9 cellular contexts compared by ENCODE assay signal in the genomic region with DNA sequence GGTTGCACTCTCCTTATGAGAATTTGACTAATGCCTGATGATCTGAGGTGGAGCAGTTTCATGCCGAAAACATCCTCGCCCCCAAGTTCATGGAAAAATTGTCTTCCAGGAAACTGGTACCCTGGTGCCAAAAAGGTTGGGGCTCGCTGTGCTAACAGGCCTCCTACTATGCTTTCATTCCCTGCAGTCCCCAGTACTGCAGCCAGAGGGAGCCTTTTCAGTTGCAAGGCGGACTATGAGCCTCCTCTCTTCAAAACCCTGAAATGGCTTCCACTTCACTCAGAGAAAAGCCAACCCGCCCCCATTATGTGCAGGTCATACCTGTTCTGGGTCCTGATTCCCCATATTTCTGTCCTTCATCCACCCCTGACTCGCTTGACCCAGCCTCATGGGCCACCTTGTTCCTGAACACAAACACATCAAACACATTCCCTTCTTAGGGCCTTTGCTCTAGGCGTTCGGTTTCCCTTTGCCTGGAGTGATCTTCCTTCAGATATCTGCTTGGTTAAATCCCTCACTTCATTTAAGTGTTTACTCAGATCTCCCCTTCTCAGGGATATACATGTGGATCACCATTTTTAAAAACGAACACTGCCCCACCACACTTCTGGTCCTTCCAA.
DNase-seq lines count a peak whose midpoint lies in the region; ATAC-seq, FAIRE-seq and TF ChIP-seq lines count a peak whose summit lies in the region.
"Had no signal": no experiment of that assay in that cellular context is flagged by ENCODE, and none has a peak within 500 bp of the region (broad histone marks: within the 10 kb centered on the region; RNA-seq: fewer than 3 reads in every experiment).

No MANE protein-coding gene starts in this region.

- H2AFZ ChIP-seq in SU-DHL-6 (ENCODE audit: low read depth, low read length, severe bottlenecking) (no peak overlapping the region), mesenchymal stem cell (ENCODE audit: low read depth, low read length) (no peak overlapping the region)

- H2BK120ac ChIP-seq in mesenchymal stem cell (ENCODE audit: low read depth, low read length) = no peak overlapping the region

- no peak overlapping the region for H2BK12ac ChIP-seq in mesenchymal stem cell (ENCODE audit: low read length in 2 of 2)

- H4K91ac ChIP-seq in mesenchymal stem cell (ENCODE audit: low read length) = no peak overlapping the region

- no peak overlapping the region for H3K23ac ChIP-seq in mesenchymal stem cell (ENCODE audit: low read length in 2 of 2)

- H2AK5ac ChIP-seq in mesenchymal stem cell (ENCODE audit: low read length, severe bottlenecking) = no peak overlapping the region

- no peaks in the 10 kb centered on the region for H3K9me2 ChIP-seq in SU-DHL-6 (replicated peaks; ENCODE audit: insufficient read depth, low read length)

- no peak overlapping the region for H3K14ac ChIP-seq in mesenchymal stem cell (ENCODE audit: low read length in 2 of 2)

- TF ChIP-seq POLR2A in A549 (IDR thresholded peaks at IDR 0.05; ENCODE audit: low read length) = no peak

- H4K8ac ChIP-seq in mesenchymal stem cell (ENCODE audit: low read length) = no peak overlapping the region

- H3K9me3 ChIP-seq in A549 (peaks cover 9% of the 10 kb centered on the region; the same call in 2 of the 3 replicates), SU-DHL-6 (ENCODE audit: insufficient read depth, low read length) (no peaks in the 10 kb centered on the region), mesenchymal stem cell (ENCODE audit: control insufficient read depth, low read length) (peaks cover 10% of the 10 kb centered on the region)

- no peaks in the 10 kb centered on the region for H3F3A ChIP-seq in SU-DHL-6 (ENCODE audit: insufficient read depth)

- TF ChIP-seq RAD21 in A549 (conservative IDR thresholded peaks at IDR 0.05 in 1 of 2, IDR thresholded peaks at IDR 0.05 in 1 of 2) = no peak

- H4K20me1 ChIP-seq in SU-DHL-6 (ENCODE audit: low read depth, low read length) = no peaks in the 10 kb centered on the region

- no peaks in the 10 kb centered on the region for H3K79me2 ChIP-seq in SU-DHL-6 (ENCODE audit: insufficient read depth, low read length)

- H3K27ac ChIP-seq in A549 = no peak overlapping the region
- no peak overlapping the region for H3K27ac ChIP-seq in SU-DHL-6 (ENCODE audit: low read depth, low read length)
- no peak overlapping the region for H3K27ac ChIP-seq in foreskin keratinocyte
- H3K27ac ChIP-seq in mesenchymal stem cell (ENCODE audit: low read length, poor library complexity, severe bottlenecking) = no peak overlapping the region
- H3K27ac ChIP-seq: tibial nerve had no signal

- CTCF ChIA-PET in A549 (lab: Yijun Ruan, JAX) = interaction anchor here (1.3 kb wide), 1 partner anchor 252 kb away, joined by 3 read pairs; no protein-coding TSS in a partner anchor

- H3K4me2 ChIP-seq in A549 (no peak overlapping the region), SU-DHL-6 (ENCODE audit: low read depth, low read length, poor library complexity, severe bottlenecking) (no peak overlapping the region), mesenchymal stem cell (ENCODE audit: low read length, poor library complexity, severe bottlenecking) (no peak overlapping the region)

- no peak overlapping the region for H3K18ac ChIP-seq in mesenchymal stem cell (ENCODE audit: low read depth in 1 of 2, low read length in 2 of 2)

- no peak overlapping the region for H3K4ac ChIP-seq in mesenchymal stem cell (ENCODE audit: low read depth in 1 of 2, low read length in 2 of 2)

- TF ChIP-seq CTCF in A549 (IDR thresholded peaks at IDR 0.05) (peak; percentile 12; the same call in 1 of the 3 replicates), GM12864 (IDR thresholded peaks at IDR 0.05; ENCODE audit: low read depth, low read length, missing control alignments) (peak; percentile 76), SU-DHL-6 (IDR thresholded peaks at IDR 0.05; ENCODE audit: insufficient read depth, low read length, poor library complexity, severe bottlenecking) (peak; percentile 95), foreskin keratinocyte (conservative IDR thresholded peaks at IDR 0.05) (peak; percentile 48)

- H3K36me3 ChIP-seq in SU-DHL-6 (ENCODE audit: low read length) (no peaks in the 10 kb centered on the region), mesenchymal stem cell (ENCODE audit: control insufficient read depth in 1 of 2, insufficient read depth in 2 of 2, low read depth in 1 of 2, low read length in 2 of 2) (no peaks in the 10 kb centered on the region)
- H3K36me3 ChIP-seq: tibial nerve had no signal

- no peak overlapping the region for H2BK15ac ChIP-seq in mesenchymal stem cell (ENCODE audit: low read depth, poor library complexity, severe bottlenecking)

- no peak for FAIRE-seq in A549 (lab: Jason Lieb, UNC)

- H3K4me1 ChIP-seq in A549 (peaks cover 3% of the 10 kb centered on the region; the same call in 1 of the 3 replicates), foreskin keratinocyte (no peaks in the 10 kb centered on the region), mesenchymal stem cell (ENCODE audit: control insufficient read depth, insufficient read depth, low read depth, low read length) (peaks cover 6% of the 10 kb centered on the region)

- DNase-seq in A549 (ENCODE audit: low read depth in 1 of 2, low spot score in 1 of 2) = peak in 1 of 2 experiments; percentile 17
- DNase-seq in GM12864 (ENCODE audit: low read depth) = no peak
- DNase-seq in foreskin keratinocyte = no peak
- no peak for DNase-seq in mesenchymal stem cell
- DNase-seq in DMS153 treated with DMSO at 0.1 percent for 48 hours (lab: John Stamatoyannopoulos, UW; ENCODE audit: unreplicated experiment) = no peak
- no peak for DNase-seq in effector CD4-positive, alpha-beta T cell
- DNase-seq in SK-N-DZ (ENCODE audit: low spot score) = no peak

- no peak overlapping the region for H2BK5ac ChIP-seq in mesenchymal stem cell (ENCODE audit: low read depth, low read length, poor library complexity, severe bottlenecking)

- no peak overlapping the region for H3K4me3 ChIP-seq in A549
- no peak overlapping the region for H3K4me3 ChIP-seq in GM12864 (ENCODE audit: low read depth, low read length)
- H3K4me3 ChIP-seq in SU-DHL-6 (ENCODE audit: insufficient read depth, low read length, poor library complexity, severe bottlenecking) = no peak overlapping the region
- H3K4me3 ChIP-seq in mesenchymal stem cell (ENCODE audit: insufficient read depth in 1 of 2, low read depth in 1 of 2, low read length in 2 of 2) = no peak overlapping the region
- H3K4me3 ChIP-seq: tibial nerve had no signal

- no peak overlapping the region for H3K9ac ChIP-seq in SU-DHL-6 (ENCODE audit: low read length)
- H3K9ac ChIP-seq in mesenchymal stem cell (ENCODE audit: low read length) = no peak overlapping the region

- TF ChIP-seq EP300 in A549 (IDR thresholded peaks at IDR 0.05) = no peak

- ATAC-seq in A549 (0 out of 6 replicates have a peak, but pooled peaks of 1 of the 2 experiments have one; percentile 42), foreskin keratinocyte (no peak)

- POLR2A ChIA-PET in A549 (lab: Yijun Ruan, JAX) = no interaction called here

- H3K79me1 ChIP-seq in mesenchymal stem cell (replicated peaks; ENCODE audit: low read length, poor library complexity, severe bottlenecking) = no peaks in the 10 kb centered on the region

- no peaks in the 10 kb centered on the region for H3K27me3 ChIP-seq in SU-DHL-6 (ENCODE audit: low read length)
- H3K27me3 ChIP-seq in foreskin keratinocyte = peaks cover 6% of the 10 kb centered on the region
- H3K27me3 ChIP-seq in mesenchymal stem cell (ENCODE audit: control insufficient read depth in 1 of 2, insufficient read depth in 1 of 2, low read length in 2 of 2) = peaks cover 0 to 16% of the 10 kb centered on the region in 2 experiments

- WGBS in A549 (ENCODE audit: missing lambda C conversion rate) = 63% methylated on average over 9 of the region's 9 CpGs
- 92% methylated on average over 9 of the region's 9 CpGs for WGBS in mesenchymal stem cell

TF ChIP-seq in A549, 52 proteins besides CTCF, POLR2A, EP300 and RAD21 (continues in another document):
- TF ChIP-seq ZC3H11A (IDR thresholded peaks at IDR 0.05) (no peak), HOXA7 (CRISPR knock-in tag; IDR thresholded peaks at IDR 0.05) (no peak), BHLHE40 (IDR thresholded peaks at IDR 0.05; ENCODE audit: low read depth, low read length) (no peak), MAFK (IDR thresholded peaks at IDR 0.05; ENCODE audit: partially characterized antibody) (no peak), MAZ (IDR thresholded peaks at IDR 0.05; ENCODE audit: borderline replicate concordance, low read depth, low read length) (no peak), RARB (CRISPR knock-in tag; IDR thresholded peaks at IDR 0.05) (no peak), NPAS2 (CRISPR knock-in tag; IDR thresholded peaks at IDR 0.05; ENCODE audit: borderline replicate concordance) (no peak), HOXB13 (CRISPR knock-in tag; IDR thresholded peaks at IDR 0.05; ENCODE audit: low read depth) (no peak), RNF2 (IDR thresholded peaks at IDR 0.05; ENCODE audit: borderline replicate concordance, low read depth) (no peak), EHMT2 (IDR thresholded peaks at IDR 0.05; ENCODE audit: low read depth) (no peak)
- TF ChIP-seq, protein P1, sequence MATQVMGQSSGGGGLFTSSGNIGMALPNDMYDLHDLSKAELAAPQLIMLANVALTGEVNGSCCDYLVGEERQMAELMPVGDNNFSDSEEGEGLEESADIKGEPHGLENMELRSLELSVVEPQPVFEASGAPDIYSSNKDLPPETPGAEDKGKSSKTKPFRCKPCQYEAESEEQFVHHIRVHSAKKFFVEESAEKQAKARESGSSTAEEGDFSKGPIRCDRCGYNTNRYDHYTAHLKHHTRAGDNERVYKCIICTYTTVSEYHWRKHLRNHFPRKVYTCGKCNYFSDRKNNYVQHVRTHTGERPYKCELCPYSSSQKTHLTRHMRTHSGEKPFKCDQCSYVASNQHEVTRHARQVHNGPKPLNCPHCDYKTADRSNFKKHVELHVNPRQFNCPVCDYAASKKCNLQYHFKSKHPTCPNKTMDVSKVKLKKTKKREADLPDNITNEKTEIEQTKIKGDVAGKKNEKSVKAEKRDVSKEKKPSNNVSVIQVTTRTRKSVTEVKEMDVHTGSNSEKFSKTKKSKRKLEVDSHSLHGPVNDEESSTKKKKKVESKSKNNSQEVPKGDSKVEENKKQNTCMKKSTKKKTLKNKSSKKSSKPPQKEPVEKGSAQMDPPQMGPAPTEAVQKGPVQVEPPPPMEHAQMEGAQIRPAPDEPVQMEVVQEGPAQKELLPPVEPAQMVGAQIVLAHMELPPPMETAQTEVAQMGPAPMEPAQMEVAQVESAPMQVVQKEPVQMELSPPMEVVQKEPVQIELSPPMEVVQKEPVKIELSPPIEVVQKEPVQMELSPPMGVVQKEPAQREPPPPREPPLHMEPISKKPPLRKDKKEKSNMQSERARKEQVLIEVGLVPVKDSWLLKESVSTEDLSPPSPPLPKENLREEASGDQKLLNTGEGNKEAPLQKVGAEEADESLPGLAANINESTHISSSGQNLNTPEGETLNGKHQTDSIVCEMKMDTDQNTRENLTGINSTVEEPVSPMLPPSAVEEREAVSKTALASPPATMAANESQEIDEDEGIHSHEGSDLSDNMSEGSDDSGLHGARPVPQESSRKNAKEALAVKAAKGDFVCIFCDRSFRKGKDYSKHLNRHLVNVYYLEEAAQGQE (IDR thresholded peaks at IDR 0.05) = no peak

Comparison
In these comparisons a context has a peak if more than half of its experiments do, and no peak if none do; other contexts are left out.
1. CTCF ChIP-seq: peak in every context shown above with its lines; median percentile 95 in SU-DHL-6; 76 in GM12864; 48 in foreskin keratinocyte; 12 in A549.